In the genomic region with DNA sequence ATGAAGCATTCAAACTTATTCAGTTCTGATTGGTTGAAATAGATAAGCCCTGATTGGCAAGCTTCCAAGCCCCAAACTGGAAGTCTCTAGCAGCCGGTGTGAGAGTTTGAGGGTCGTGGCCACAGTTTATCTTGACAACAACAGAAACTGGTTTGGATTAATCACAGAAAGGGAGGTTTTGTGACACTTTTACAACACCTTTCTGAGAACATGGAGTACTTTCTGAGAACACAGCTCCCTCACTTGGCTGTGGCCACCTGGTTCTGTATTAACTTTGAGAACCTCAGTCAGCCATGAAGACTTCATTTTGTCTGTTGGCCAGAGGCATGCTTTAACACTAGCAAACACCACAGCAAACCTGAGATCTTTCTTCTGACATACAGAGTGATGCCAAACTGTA, we compare ENCODE assay signal across 18 cellular contexts.
"Had no signal": no experiment of that assay in that cellular context is flagged by ENCODE, and none has a peak within 500 bp of the region (broad histone marks: within the 10 kb centered on the region; RNA-seq: fewer than 3 reads in every experiment).

No MANE protein-coding gene starts in this region.

- H3K4me3 ChIP-seq: adrenal gland, colonic mucosa, lower lobe of right lung, thyroid gland had no signal

- H3K27me3 ChIP-seq: adrenal gland, colonic mucosa, thyroid gland had no signal

- H3K9me3 ChIP-seq: adrenal gland, colonic mucosa, lower lobe of right lung, thyroid gland had no signal

- H3K79me2 ChIP-seq: parathyroid adenoma had no signal

- H3K4me3 Mint-ChIP-seq: activated CD4-positive, alpha-beta memory T cell treated with anti-CD3 and anti-CD28 coated beads, Interleukin-2, amount 10 ng/mL, durations not matched to agents 7 days and 5 days; activated naive CD4-positive, alpha-beta T cell treated with anti-CD3 and anti-CD28 coated beads, Interleukin-2, amount 50 U/mL, for 24 hours; stimulated activated memory B cell treated with anti-CD40 and anti-IgM and Interleukin-4, amounts not matched to agents 10 μg/mL and 1 μg/mL and 100 μg/mL, for 72 hours; WTC11 had no signal

- DNase-seq: activated CD4-positive, alpha-beta memory T cell treated with anti-CD3 and anti-CD28 coated beads, Interleukin-2, amount 10 ng/mL, durations not matched to agents 7 days and 5 days; activated CD4-positive, alpha-beta T cell treated with anti-CD3 and anti-CD28 coated beads for 4 hours; activated effector memory CD4-positive, alpha-beta T cell treated with anti-CD3 and anti-CD28 coated beads, Interleukin-2, amount 50 U/mL, for 16 hours; activated T-cell treated with anti-CD3 and anti-CD28 coated beads, Interleukin-2, amount 50 U/mL, for 48 hours; adrenal gland; caudate nucleus; colonic mucosa; hippocampal formation; lower lobe of right lung; midbrain; stimulated activated CD4-positive, alpha-beta T cell treated with anti-CD3 and anti-CD28 coated beads, Interleukin-12 subunit alpha, Interleukin-12 subunit beta, amount 100 ng/mL, for 4 hours; stimulated activated CD4-positive, alpha-beta T cell treated with anti-CD3 and anti-CD28 coated beads, Interleukin-2, amount 100 ng/mL, for 24 hours; thyroid gland had no signal

- H3K36me3 ChIP-seq: adrenal gland, colonic mucosa, lower lobe of right lung, thyroid gland had no signal

- H3K27ac ChIP-seq: adrenal gland, colonic mucosa, lower lobe of right lung, parathyroid adenoma, thyroid gland had no signal

- H3K9ac ChIP-seq: parathyroid adenoma had no signal

- H3K4me1 ChIP-seq: adrenal gland, colonic mucosa, lower lobe of right lung, parathyroid adenoma, thyroid gland had no signal

- H3K36me3 Mint-ChIP-seq: activated naive CD4-positive, alpha-beta T cell treated with anti-CD3 and anti-CD28 coated beads, Interleukin-2, amount 50 U/mL, for 24 hours; stimulated activated memory B cell treated with anti-CD40 and anti-IgM and Interleukin-4, amounts not matched to agents 10 μg/mL and 1 μg/mL and 100 μg/mL, for 72 hours had no signal

- ATAC-seq: esophagus mucosa; lower lobe of right lung; stimulated activated memory B cell treated with anti-CD40 and anti-IgM and Interleukin-4, amounts not matched to agents 10 μg/mL and 1 μg/mL and 100 μg/mL, for 72 hours; WTC11 had no signal

- H3K27ac Mint-ChIP-seq: activated CD4-positive, alpha-beta memory T cell treated with anti-CD3 and anti-CD28 coated beads, Interleukin-2, amount 10 ng/mL, durations not matched to agents 7 days and 5 days; activated naive CD4-positive, alpha-beta T cell treated with anti-CD3 and anti-CD28 coated beads, Interleukin-2, amount 50 U/mL, for 24 hours; stimulated activated memory B cell treated with anti-CD40 and anti-IgM and Interleukin-4, amounts not matched to agents 10 μg/mL and 1 μg/mL and 100 μg/mL, for 72 hours; WTC11 had no signal

- H3K27me3 Mint-ChIP-seq: activated CD4-positive, alpha-beta memory T cell treated with anti-CD3 and anti-CD28 coated beads, Interleukin-2, amount 10 ng/mL, durations not matched to agents 7 days and 5 days; activated naive CD4-positive, alpha-beta T cell treated with anti-CD3 and anti-CD28 coated beads, Interleukin-2, amount 50 U/mL, for 24 hours; stimulated activated memory B cell treated with anti-CD40 and anti-IgM and Interleukin-4, amounts not matched to agents 10 μg/mL and 1 μg/mL and 100 μg/mL, for 72 hours had no signal

- H3K4me1 Mint-ChIP-seq: activated CD4-positive, alpha-beta memory T cell treated with anti-CD3 and anti-CD28 coated beads, Interleukin-2, amount 10 ng/mL, durations not matched to agents 7 days and 5 days; activated naive CD4-positive, alpha-beta T cell treated with anti-CD3 and anti-CD28 coated beads, Interleukin-2, amount 50 U/mL, for 24 hours; stimulated activated memory B cell treated with anti-CD40 and anti-IgM and Interleukin-4, amounts not matched to agents 10 μg/mL and 1 μg/mL and 100 μg/mL, for 72 hours had no signal

- H2AFZ ChIP-seq: parathyroid adenoma had no signal
